Comparison of ENCODE assay signal across 10 cellular contexts in the genomic region with DNA sequence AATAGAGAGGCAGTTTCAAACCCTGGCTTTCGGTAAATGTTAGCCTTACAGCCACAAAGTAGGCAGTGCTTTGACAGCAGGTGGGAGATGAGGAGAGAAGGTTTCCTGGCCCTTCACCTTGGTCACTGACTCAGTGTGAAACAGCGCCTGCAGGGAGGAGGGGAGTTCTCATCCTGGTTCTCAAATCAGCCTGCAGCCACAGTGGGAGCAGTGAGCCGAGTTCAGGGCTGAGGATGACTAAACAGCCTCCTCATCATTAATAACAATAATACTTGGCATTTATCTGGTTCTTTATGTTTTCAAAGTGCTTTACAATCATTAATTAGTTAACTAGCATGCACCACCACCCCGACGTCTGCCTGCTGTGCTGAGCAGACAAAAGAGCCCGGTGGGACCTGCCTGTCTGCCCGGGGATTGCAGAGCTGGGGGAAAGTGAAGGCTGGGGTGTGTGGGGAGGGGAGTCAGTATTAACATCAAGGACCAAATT. TPM values are rescaled to one million over a fixed set of nuclear protein-coding genes. Genes with fewer than 3 reads are reported as not detected.
A peak's percentile ranks its signal among the peaks of the same experiment; 100 is the strongest.
DNase-seq lines count a peak whose midpoint lies in the region; ATAC-seq and TF ChIP-seq lines count a peak whose summit lies in the region.
"Had no signal": no experiment of that assay in that cellular context is flagged by ENCODE, and none has a peak within 500 bp of the region (broad histone marks: within the 10 kb centered on the region; RNA-seq: fewer than 3 reads in every experiment).

No MANE protein-coding gene starts in this region.

- TF ChIP-seq CTCF in sigmoid colon (IDR thresholded peaks at IDR 0.05) (no peak), breast epithelium (IDR thresholded peaks at IDR 0.05) (no peak)

- H3K9me3 ChIP-seq in sigmoid colon: no peaks in the 10 kb centered on the region
- no peaks in the 10 kb centered on the region for H3K9me3 ChIP-seq in aorta (ENCODE audit: control insufficient read depth, low read length)
- H3K9me3 ChIP-seq in breast epithelium: no peaks in the 10 kb centered on the region

- TF ChIP-seq POLR2A in sigmoid colon (IDR thresholded peaks at IDR 0.05): no peak
- TF ChIP-seq POLR2A in breast epithelium (IDR thresholded peaks at IDR 0.05): no peak

- ATAC-seq in HG02885 (IDR thresholded peaks at IDR 0.05; ENCODE audit: poor library complexity, unreplicated experiment) (peak; percentile 36), aorta (ENCODE audit: low FRiP score) (no peak)

- intact Hi-C loops in sigmoid colon (cut with DNase I): no loop called here
- intact Hi-C loops in aorta (cut with DNase I): no loop called here
- intact Hi-C loops in breast epithelium (cut with DNase I; ENCODE audit: low total_unique reads): no loop called here

- peak overlapping the region; percentile 2 for H3K27ac Mint-ChIP-seq in activated CD4-positive, alpha-beta memory T cell treated with anti-CD3 and anti-CD28 coated beads, Interleukin-2, amount 10 ng/mL, durations not matched to agents 7 days and 5 days

- no peaks in the 10 kb centered on the region for H3K9me3 Mint-ChIP-seq in activated CD4-positive, alpha-beta memory T cell treated with anti-CD3 and anti-CD28 coated beads, Interleukin-2, amount 10 ng/mL, durations not matched to agents 7 days and 5 days
- H3K9me3 Mint-ChIP-seq: CD4-positive, alpha-beta memory T cell had no signal

- H3K36me3 ChIP-seq in sigmoid colon: no peaks in the 10 kb centered on the region
- no peaks in the 10 kb centered on the region for H3K36me3 ChIP-seq in aorta (ENCODE audit: control insufficient read depth in 1 of 2, insufficient read depth in 2 of 2, low read length in 1 of 2)
- H3K36me3 ChIP-seq in breast epithelium: no peaks in the 10 kb centered on the region

- TF ChIP-seq EP300 in sigmoid colon (IDR thresholded peaks at IDR 0.05): no peak

- POLR2A ChIA-PET in activated CD4-positive, alpha-beta memory T cell treated with anti-CD3 and anti-CD28 coated beads, Interleukin-2, amount 10 ng/mL, durations not matched to agents 7 days and 5 days (lab: Charles Lee): interaction anchor here (0.7 to 2.4 kb wide), 5 partner anchors 11 to 63 kb away, joined by 3 to 14 read pairs (median 3); no protein-coding TSS in a partner anchor

- peaks cover 84% of the 10 kb centered on the region for H3K4me1 Mint-ChIP-seq in activated CD4-positive, alpha-beta memory T cell treated with anti-CD3 and anti-CD28 coated beads, Interleukin-2, amount 10 ng/mL, durations not matched to agents 7 days and 5 days

- CTCF ChIA-PET in activated CD4-positive, alpha-beta memory T cell treated with anti-CD3 and anti-CD28 coated beads, Interleukin-2, amount 10 ng/mL, durations not matched to agents 7 days and 5 days (lab: Charles Lee): interaction anchor here (1.1 to 1.2 kb wide), 2 partner anchors 56 to 77 kb away, joined by 3 read pairs; no protein-coding TSS in a partner anchor

- no peak overlapping the region for H3K4me3 Mint-ChIP-seq in activated CD4-positive, alpha-beta memory T cell treated with anti-CD3 and anti-CD28 coated beads, Interleukin-2, amount 10 ng/mL, durations not matched to agents 7 days and 5 days

- H3K27me3 Mint-ChIP-seq in activated CD4-positive, alpha-beta memory T cell treated with anti-CD3 and anti-CD28 coated beads, Interleukin-2, amount 10 ng/mL, durations not matched to agents 7 days and 5 days: no peaks in the 10 kb centered on the region
- H3K27me3 Mint-ChIP-seq: CD4-positive, alpha-beta memory T cell had no signal

- H3K27me3 ChIP-seq in sigmoid colon (no peaks in the 10 kb centered on the region), aorta (ENCODE audit: control insufficient read depth in 1 of 2, insufficient read depth in 2 of 2, low read length in 1 of 2) (peaks cover 0 to 1% of the 10 kb centered on the region in 2 donors), breast epithelium (no peaks in the 10 kb centered on the region)

- DNase-seq in stimulated activated naive CD4-positive, alpha-beta T cell treated with Interleukin-2 at 50 U/mL for 16 hours (lab: John Stamatoyannopoulos, UW): peak; percentile 22
- DNase-seq in stimulated activated naive CD4-positive, alpha-beta T cell (lab: John Stamatoyannopoulos, UW): no peak
- DNase-seq in activated CD4-positive, alpha-beta memory T cell treated with anti-CD3 and anti-CD28 coated beads, Interleukin-2, amount 10 ng/mL, durations not matched to agents 7 days and 5 days: no peak
- no peak for DNase-seq in sigmoid colon
- no peak for DNase-seq in aorta
- DNase-seq in breast epithelium (ENCODE audit: low spot score in 2 of 2): no peak
- no peak for DNase-seq in COR-L47 (lab: John Stamatoyannopoulos, UW)
- DNase-seq: CD4-positive, alpha-beta memory T cell; NCI-H2107 had no signal

- H3K4me1 ChIP-seq in sigmoid colon (no peaks in the 10 kb centered on the region), aorta (ENCODE audit: control insufficient read depth in 1 of 2, insufficient read depth in 2 of 2, low read length in 2 of 2) (no peaks in the 10 kb centered on the region), breast epithelium (no peaks in the 10 kb centered on the region)

- H3K4me3 ChIP-seq in sigmoid colon (no peak overlapping the region), aorta (ENCODE audit: low read length in 2 of 2) (no peak overlapping the region), breast epithelium (no peak overlapping the region)

- H3K36me3 Mint-ChIP-seq in activated CD4-positive, alpha-beta memory T cell treated with anti-CD3 and anti-CD28 coated beads, Interleukin-2, amount 10 ng/mL, durations not matched to agents 7 days and 5 days (ENCODE audit: low read depth): no peaks in the 10 kb centered on the region
- H3K36me3 Mint-ChIP-seq: CD4-positive, alpha-beta memory T cell had no signal

- WGBS in sigmoid colon, 2 donors: 72 to 77% methylated on average over 7 of the region's 7 CpGs
- 25 to 29% methylated on average over 7 of the region's 7 CpGs for WGBS in aorta, 2 donors

- H3K27ac ChIP-seq in sigmoid colon (no peak overlapping the region), aorta (ENCODE audit: low read depth in 1 of 2, low read length in 2 of 2) (no peak overlapping the region), breast epithelium (no peak overlapping the region)

RNA-seq across cellular contexts. Expression of a gene that starts 59.6 kb away (rescaled TPM):
- 100 to 1,000 TPM; 112 to 115 TPM for total RNA-seq in activated CD4-positive, alpha-beta memory T cell treated with anti-CD3 and anti-CD28 coated beads, Interleukin-2, amount 10 ng/mL, durations not matched to agents 7 days and 5 days
- total RNA-seq in sigmoid colon (1 to 10 TPM in 3 of 4 donors, under 1 TPM in 1; 0.55 to 1.6 (median 1.2) TPM), aorta (10 to 100 TPM in 1 of 2 donors, 1 to 10 TPM in 1; 6.0 to 10.5 TPM), breast epithelium (10 to 100 TPM in 2 of 3 donors, 1 to 10 TPM in 1; 6.9 to 16.0 (median 13.1) TPM)
- polyA plus RNA-seq in sigmoid colon (10 to 100 TPM in 1 of 3 donors, 1 to 10 TPM in 2; 3.0 to 17.6 (median 7.2) TPM), aorta (1 to 10 TPM in 1 of 2 donors, under 1 TPM in 1; 0.23 to 1.0 TPM)

Comparison
In these comparisons a context has a peak if more than half of its experiments do, and no peak if none do; other contexts are left out.
1. RNA of a gene that starts 59.6 kb away (total RNA-seq): 112 to 115 TPM in activated CD4-positive, alpha-beta memory T cell treated with anti-CD3 and anti-CD28 coated beads, Interleukin-2, amount 10 ng/mL, durations not matched to agents 7 days and 5 days; 6.9 to 16.0 TPM in breast epithelium, 6.0 to 10.5 TPM in aorta and 0.55 to 1.6 TPM in sigmoid colon; every median in the first group is over 4 times any median in the second.